In genomic region chr13:44918323-44919102, GRCh38 we compare ENCODE assay signal across 8 cellular contexts.
A peak's percentile ranks its signal among the peaks of the same experiment; 100 is the strongest.
DNase-seq lines count a peak whose midpoint lies in the region; ATAC-seq and TF ChIP-seq lines count a peak whose summit lies in the region.

No MANE protein-coding gene starts in this region.

- peak; percentile 65 to 93 (median 84) for TF ChIP-seq CTCF in testis (IDR thresholded peaks at IDR 0.05)

- 18% methylated on average over 26 of the region's 26 CpGs for WGBS in HUES64
- WGBS in testis, 2 donors = 7 to 10% methylated on average over 26 of the region's 26 CpGs

- DNase-seq in DMS53 treated with DMSO at 0.1 percent for 48 hours (lab: John Stamatoyannopoulos, UW; ENCODE audit: unreplicated experiment) = peak; percentile 88
- DNase-seq in SIG-M5 (lab: John Stamatoyannopoulos, UW) = peak; percentile 45
- DNase-seq in activated gamma-delta T cell treated with anti-CD3 and anti-CD28 coated beads, Interleukin-2, amount 50 U/mL, for 16 hours (ENCODE audit: low read depth) = peak; percentile 61
- DNase-seq in glomerular endothelial cell (ENCODE audit: extremely low read depth, low read depth, low spot score) = peak; percentile 90
- peak; percentile 54 to 95 (median 83) for DNase-seq in nucleus accumbens (lab: John Stamatoyannopoulos, UW)
- DNase-seq in testis = peak; percentile 93

- H3K36me3 ChIP-seq in HUES64 (ENCODE audit: insufficient read depth, low read length) (no peaks in the 10 kb centered on the region), testis (ENCODE audit: low read depth, missing control alignments) (no peaks in the 10 kb centered on the region)

- intact Hi-C loops in testis (cut with DNase I; ENCODE audit: low total_unique reads) = no loop called here

- ATAC-seq in GM21526 (IDR thresholded peaks at IDR 0.05; ENCODE audit: low FRiP score, unreplicated experiment) = peak; percentile 87

- H3K9me3 ChIP-seq in HUES64 (ENCODE audit: insufficient read depth, low read depth, low read length) (no peaks in the 10 kb centered on the region), testis (no peaks in the 10 kb centered on the region)

- peak overlapping the region; percentile 84 for H3K9ac ChIP-seq in HUES64 (ENCODE audit: low read depth, low read length)

- H3K4me3 ChIP-seq in HUES64 (ENCODE audit: low read length) (peak overlapping the region; percentile 85), testis (peak overlapping the region; percentile 66 to 67)

- peak; percentile 11 for TF ChIP-seq POLR2A in testis (IDR thresholded peaks at IDR 0.05)

- H3K27ac ChIP-seq in HUES64 (ENCODE audit: low read depth, low read length) = peak overlapping the region; percentile 91
- H3K27ac ChIP-seq in testis = peak overlapping the region; percentile 97 to 98

- H3K27me3 ChIP-seq in HUES64 (ENCODE audit: insufficient read depth, low read length) (no peaks in the 10 kb centered on the region), testis (no peaks in the 10 kb centered on the region)

- H3K4me1 ChIP-seq in HUES64 (ENCODE audit: insufficient read depth, low read length) = peaks cover 12% of the 10 kb centered on the region
- peaks cover 27% of the 10 kb centered on the region for H3K4me1 ChIP-seq in testis

Comparison
In these comparisons a context has a peak if more than half of its experiments do, and no peak if none do; other contexts are left out.
1. Peak in every context shown above with its lines: DNase-seq, ATAC-seq, H3K4me3 ChIP-seq and H3K27ac ChIP-seq.